Comparison of ENCODE assay signal across 23 cellular contexts in the genomic region with DNA sequence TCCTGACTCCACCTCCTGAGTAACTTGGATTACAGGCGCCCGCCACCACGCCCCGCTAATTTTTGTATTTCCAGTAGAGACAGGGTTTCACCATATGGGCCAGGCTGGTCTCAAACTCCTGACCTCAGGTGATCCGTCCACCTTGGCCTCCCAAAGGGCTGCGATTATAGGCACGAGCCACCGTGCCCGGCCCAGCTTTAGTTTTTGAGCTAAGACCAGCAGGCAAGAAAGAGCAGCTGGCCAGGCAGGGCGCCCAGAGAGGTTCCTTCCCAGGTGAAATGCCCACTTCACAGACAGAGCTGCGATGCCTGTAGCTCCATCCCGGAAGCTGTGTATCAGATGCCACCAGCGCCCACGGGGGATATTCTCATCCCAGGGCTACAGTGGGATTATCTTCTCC. TPM values are rescaled to one million over a fixed set of nuclear protein-coding genes. Genes with fewer than 3 reads are reported as not detected.
DNase-seq lines count a peak whose midpoint lies in the region; ATAC-seq and TF ChIP-seq lines count a peak whose summit lies in the region.
"Had no signal": no experiment of that assay in that cellular context is flagged by ENCODE, and none has a peak within 500 bp of the region (broad histone marks: within the 10 kb centered on the region; RNA-seq: fewer than 3 reads in every experiment).

No MANE protein-coding gene starts in this region.

- H3K18ac ChIP-seq in neuronal stem cell (ENCODE audit: low read length): no peak overlapping the region

- no peak overlapping the region for H3K4me3 Mint-ChIP-seq in chondrocyte (ENCODE audit: unreplicated experiment)
- H3K4me3 Mint-ChIP-seq: CD4-positive, alpha-beta memory T cell had no signal

- intact Hi-C loops in left ventricle myocardium superior (cut with micrococcal nuclease): no loop called here
- intact Hi-C loops in cardiac septum (cut with DNase I): no loop called here

- no peak overlapping the region for H4K91ac ChIP-seq in neuronal stem cell (ENCODE audit: low read depth, low read length, poor library complexity)

- in situ Hi-C loops in ACHN (cut with HindIII; ENCODE audit: low pct_ligation_motif_present, low pct_unique_long_range_greater_than_20kb, low sequenced_read_pairs): no loop called here

- H3K4me1 Mint-ChIP-seq in chondrocyte (ENCODE audit: low read depth): no peaks in the 10 kb centered on the region

- no peak overlapping the region for H4K8ac ChIP-seq in neuronal stem cell (ENCODE audit: low read depth, low read length)

- H2BK120ac ChIP-seq in neuronal stem cell (ENCODE audit: low read depth, low read length): no peak overlapping the region

- no peak overlapping the region for H3K9ac ChIP-seq in neuronal stem cell (ENCODE audit: low read depth, low read length, poor library complexity)

- no peak overlapping the region for H2AFZ ChIP-seq in neuronal stem cell (ENCODE audit: low read length)

- H3K27ac Mint-ChIP-seq in chondrocyte (ENCODE audit: unreplicated experiment): no peak overlapping the region
- H3K27ac Mint-ChIP-seq: CD4-positive, alpha-beta memory T cell had no signal

- H3K27ac ChIP-seq in neuronal stem cell (replicated peaks; ENCODE audit: low read length): no peak overlapping the region
- H3K27ac ChIP-seq: A549, SJSA1 had no signal

- H3K4me3 ChIP-seq in neuronal stem cell (ENCODE audit: low read length in 2 of 2): no peak overlapping the region
- H3K4me3 ChIP-seq: A549, GM12878, SJSA1 had no signal

- H2AK5ac ChIP-seq in neuronal stem cell (ENCODE audit: low read depth, low read length): peak overlapping the region; percentile 47

- no peak for ATAC-seq in left ventricle myocardium superior
- ATAC-seq in HG03039 (IDR thresholded peaks at IDR 0.05; ENCODE audit: unreplicated experiment): no peak
- ATAC-seq in HG03135 (IDR thresholded peaks at IDR 0.05; ENCODE audit: unreplicated experiment): no peak
- ATAC-seq: A549, GM12878, HCT116, HepG2 had no signal

- peaks cover 17 to 29% of the 10 kb centered on the region in 2 donors for H3K4me1 ChIP-seq in neuronal stem cell (ENCODE audit: control insufficient read depth in 2 of 2, insufficient read depth in 1 of 2, low read depth in 1 of 2, low read length in 2 of 2)
- H3K4me1 ChIP-seq: A549, SJSA1 had no signal

- H3K27me3 Mint-ChIP-seq in chondrocyte (ENCODE audit: low read depth): peaks cover 29% of the 10 kb centered on the region

- no peaks in the 10 kb centered on the region for H3K79me1 ChIP-seq in neuronal stem cell (ENCODE audit: low read depth, low read length)

- peaks cover under 1% of the 10 kb centered on the region for H3K36me3 Mint-ChIP-seq in chondrocyte (ENCODE audit: low read depth)
- H3K36me3 Mint-ChIP-seq: CD4-positive, alpha-beta memory T cell had no signal

- H2BK12ac ChIP-seq in neuronal stem cell (ENCODE audit: low read length): no peak overlapping the region

- no CpG with 5 or more reads among the region's 14 CpGs for WGBS in neuronal stem cell (ENCODE audit: extremely low coverage in 2 of 2, insufficient read length in 2 of 2, insufficient replicate concordance in 1 of 2), 2 donors

- H2BK5ac ChIP-seq in neuronal stem cell (ENCODE audit: low read length): peak overlapping the region; percentile 15

- H2BK15ac ChIP-seq in neuronal stem cell (ENCODE audit: low read length): no peak overlapping the region

- H3K27me3 ChIP-seq in neuronal stem cell (ENCODE audit: control insufficient read depth in 3 of 3, insufficient read depth in 3 of 3, low read depth in 1 of 3, low read length in 3 of 3): no peaks in the 10 kb centered on the region

- TF ChIP-seq CTCF in chondrocyte (IDR thresholded peaks at IDR 0.05): no peak

- DNase-seq in left ventricle myocardium superior (peak; percentile 20), cardiac septum (ENCODE audit: low spot score) (no peak), chondrocyte (ENCODE audit: low spot score) (peak; percentile 72), neuronal stem cell (ENCODE audit: low spot score) (no peak), ACHN (no peak)
- DNase-seq: CD4-positive, alpha-beta memory T cell; COR-L47; DMS79; GDM1; Karpas-422; NCI-H1436; NCI-H187; NCI-H2081 treated with DMSO at 0.1 percent for 48 hours; NCI-H748 treated with DMSO at 0.1 percent for 48 hours had no signal

- H3K14ac ChIP-seq in neuronal stem cell (ENCODE audit: low read length): no peak overlapping the region

- no peak overlapping the region for H3K4ac ChIP-seq in neuronal stem cell (ENCODE audit: low read length)

- H3K36me3 ChIP-seq in neuronal stem cell (replicated peaks in 1 of 2; ENCODE audit: control insufficient read depth in 2 of 2, insufficient read depth in 2 of 2, low read length in 2 of 2): no peaks in the 10 kb centered on the region
- H3K36me3 ChIP-seq: SJSA1 had no signal

- H3K9me3 Mint-ChIP-seq in chondrocyte (ENCODE audit: low read depth): peaks cover under 1% of the 10 kb centered on the region

- no peak overlapping the region for H3K23ac ChIP-seq in neuronal stem cell (ENCODE audit: low read depth, low read length, poor library complexity)

- peaks cover 2 to 3% of the 10 kb centered on the region in 2 donors for H3K9me3 ChIP-seq in neuronal stem cell (replicated peaks in 1 of 2; ENCODE audit: control insufficient read depth in 2 of 2, insufficient read depth in 1 of 2, low read depth in 1 of 2, low read length in 2 of 2)
- H3K9me3 ChIP-seq: A549 had no signal

- H3K4me2 ChIP-seq in neuronal stem cell (ENCODE audit: insufficient read depth, low read length, poor library complexity, severe bottlenecking): no peak overlapping the region
- H3K4me2 ChIP-seq: A549 had no signal

RNA-seq across cellular contexts. Expression of a gene that starts 1.2 kb away (rescaled TPM):
- total RNA-seq in left ventricle myocardium superior (2.0 TPM), cardiac septum (not detected), chondrocyte (not detected in 3 replicates)
- 0.32 TPM for polyA plus RNA-seq in neuronal stem cell (2013, experiment 1 of 2)
- 0.18 TPM for polyA plus RNA-seq in neuronal stem cell (2013, experiment 2 of 2)
- total RNA-seq: CD4-positive, alpha-beta memory T cell; GM12878; H1; HT1080; SJSA1 had no signal
- polyA plus RNA-seq: A549; CD4-positive, alpha-beta memory T cell; GM12878 had no signal

Comparison
In these comparisons a context has a peak if more than half of its experiments do, and no peak if none do; other contexts are left out.
1. DNase-seq: peak in left ventricle myocardium superior (single experiment) and chondrocyte (single experiment); none in cardiac septum (single experiment), neuronal stem cell (single experiment) and ACHN (single experiment).